ENCODE assay signal across 14 cellular contexts in the genomic region with DNA sequence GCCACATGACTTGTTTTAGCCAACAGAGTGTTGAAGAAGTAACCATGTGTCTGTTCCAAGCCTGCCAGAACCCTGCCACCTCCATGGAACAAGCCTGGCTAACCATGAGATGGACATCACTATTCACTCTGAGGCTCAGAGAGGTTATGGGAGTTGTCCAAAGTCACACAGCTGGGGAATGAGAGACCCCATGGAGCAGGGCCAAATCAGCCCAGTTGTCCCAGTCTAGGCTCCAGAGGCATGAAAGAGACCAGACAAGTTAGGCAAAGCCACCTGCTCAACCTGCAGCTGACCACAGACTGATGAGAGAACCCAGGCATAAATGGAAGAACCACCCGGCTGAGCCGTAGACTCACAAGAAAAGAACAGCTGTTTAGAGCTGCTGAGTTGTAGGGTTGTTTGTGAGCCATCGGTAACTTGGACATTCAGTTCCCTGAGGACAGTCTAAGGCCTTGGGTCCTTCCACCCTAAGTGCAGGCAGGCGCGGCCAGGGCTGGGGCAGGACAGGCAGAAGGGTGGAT.
"Had no signal": no experiment of that assay in that cellular context is flagged by ENCODE, and none has a peak within 500 bp of the region (broad histone marks: within the 10 kb centered on the region; RNA-seq: fewer than 3 reads in every experiment).

No MANE protein-coding gene starts in this region.

- H3K4me3 ChIP-seq: cardiac muscle cell, neural progenitor cell, upper lobe of left lung had no signal

- H3K27ac Mint-ChIP-seq: activated naive CD8-positive, alpha-beta T cell treated with anti-CD3 and anti-CD28 coated beads, Interleukin-2, amount 10 ng/mL, durations not matched to agents 7 days and 5 days; activated T-helper 17 cell treated with anti-CD3 and anti-CD28 coated beads, Interleukin-2, amount 50 U/mL, for 72 hours; memory B cell; naive thymus-derived CD4-positive, alpha-beta T cell; neural progenitor cell; progenitor cell of endocrine pancreas; T-helper 1 cell treated with Interleukin-12 subunit alpha and Interleukin-12 subunit beta and Interleukin-4 antibody, amounts not matched to agents 30 μg/mL and 1 μg/mL, for 36 hours; WTC11 had no signal

- H3K4me2 ChIP-seq: neural progenitor cell had no signal

- ATAC-seq: left colon; naive thymus-derived CD4-positive, alpha-beta T cell; WTC11 had no signal

- H3K4me3 Mint-ChIP-seq: activated naive CD8-positive, alpha-beta T cell treated with anti-CD3 and anti-CD28 coated beads, Interleukin-2, amount 10 ng/mL, durations not matched to agents 7 days and 5 days; activated T-helper 17 cell treated with anti-CD3 and anti-CD28 coated beads, Interleukin-2, amount 50 U/mL, for 72 hours; memory B cell; naive thymus-derived CD4-positive, alpha-beta T cell; neural progenitor cell; T-helper 1 cell treated with Interleukin-12 subunit alpha and Interleukin-12 subunit beta and Interleukin-4 antibody, amounts not matched to agents 30 μg/mL and 1 μg/mL, for 36 hours; WTC11 had no signal

- H3K9ac ChIP-seq: neural progenitor cell had no signal

- H3K9me3 ChIP-seq: upper lobe of left lung had no signal

- DNase-seq: activated naive CD8-positive, alpha-beta T cell treated with anti-CD3 and anti-CD28 coated beads, Interleukin-2, amount 10 ng/mL, durations not matched to agents 7 days and 5 days; left colon; naive thymus-derived CD4-positive, alpha-beta T cell; retina; stimulated activated CD4-positive, alpha-beta T cell treated with anti-CD3 and anti-CD28 coated beads, Interleukin-4, amount 100 ng/mL, for 4 hours; upper lobe of left lung had no signal

- H2AFZ ChIP-seq: neural progenitor cell had no signal

- H3K36me3 ChIP-seq: cardiac muscle cell, neural progenitor cell, upper lobe of left lung had no signal

- H3K27ac ChIP-seq: cardiac muscle cell, epithelial cell of prostate, neural progenitor cell, upper lobe of left lung had no signal

- H3K4me1 ChIP-seq: upper lobe of left lung had no signal

- H3K27me3 ChIP-seq: cardiac muscle cell, neural progenitor cell, upper lobe of left lung had no signal
